Comparison of ENCODE assay signal across 16 cellular contexts in genomic region chr20:9581509-9581908, GRCh38.
"Had no signal": no experiment of that assay in that cellular context is flagged by ENCODE, and none has a peak within 500 bp of the region (broad histone marks: within the 10 kb centered on the region; RNA-seq: fewer than 3 reads in every experiment).

No MANE protein-coding gene starts in this region.

- DNase-seq: activated CD4-positive, alpha-beta T cell treated with anti-CD3 and anti-CD28 coated beads, Interleukin-2, amount 10 ng/mL, durations not matched to agents 7 days and 5 days; activated CD8-positive, alpha-beta memory T cell treated with anti-CD3 and anti-CD28 coated beads, Interleukin-2, amount 50 U/mL, for 48 hours; activated gamma-delta T cell treated with Interleukin-2 at 50 U/mL for 16 hours; amniotic stem cell; islet precursor cell; retina; stimulated activated CD4-positive, alpha-beta T cell treated with anti-CD3 and anti-CD28 coated beads, Interleukin-15, amount 100 ng/mL, for 24 hours; stimulated activated CD4-positive, alpha-beta T cell treated with anti-CD3 and anti-CD28 coated beads, Interleukin-4, amount 100 ng/mL, for 1 hour; stimulated activated naive CD4-positive, alpha-beta T cell; transverse colon had no signal

- H3K27ac Mint-ChIP-seq: activated CD4-positive, alpha-beta T cell treated with anti-CD3 and anti-CD28 coated beads, Interleukin-2, amount 10 ng/mL, durations not matched to agents 7 days and 5 days; activated naive CD8-positive, alpha-beta T cell had no signal

- H3K36me3 ChIP-seq: esophagus muscularis mucosa, transverse colon, vagina had no signal

- H3K4me3 Mint-ChIP-seq: activated CD4-positive, alpha-beta T cell treated with anti-CD3 and anti-CD28 coated beads, Interleukin-2, amount 10 ng/mL, durations not matched to agents 7 days and 5 days; activated naive CD8-positive, alpha-beta T cell had no signal

- H3K4me1 ChIP-seq: esophagus muscularis mucosa, parathyroid adenoma, transverse colon, vagina had no signal

- H3K4me2 ChIP-seq: hepatocyte had no signal

- H3K4me3 ChIP-seq: esophagus muscularis mucosa, hepatocyte, lung, transverse colon, vagina had no signal

- H3K79me2 ChIP-seq: hepatocyte, parathyroid adenoma had no signal

- H3K9me3 Mint-ChIP-seq: activated CD4-positive, alpha-beta T cell treated with anti-CD3 and anti-CD28 coated beads, Interleukin-2, amount 10 ng/mL, durations not matched to agents 7 days and 5 days had no signal

- H3K4me1 Mint-ChIP-seq: activated CD4-positive, alpha-beta T cell treated with anti-CD3 and anti-CD28 coated beads, Interleukin-2, amount 10 ng/mL, durations not matched to agents 7 days and 5 days had no signal

- H3K27me3 ChIP-seq: esophagus muscularis mucosa, hepatocyte, transverse colon, vagina had no signal

- H3K36me3 Mint-ChIP-seq: activated naive CD8-positive, alpha-beta T cell had no signal

- H3K9me3 ChIP-seq: esophagus muscularis mucosa, transverse colon, vagina had no signal

- H3K27me3 Mint-ChIP-seq: activated CD4-positive, alpha-beta T cell treated with anti-CD3 and anti-CD28 coated beads, Interleukin-2, amount 10 ng/mL, durations not matched to agents 7 days and 5 days had no signal

- H2AFZ ChIP-seq: hepatocyte, parathyroid adenoma had no signal

- H3K9ac ChIP-seq: parathyroid adenoma had no signal
